ENCODE assay signal across 1 cellular context in genomic region chr11:843818-844692, GRCh38.
A peak's percentile ranks its signal among the peaks of the same experiment; 100 is the strongest.
TF ChIP-seq lines count a peak whose summit lies in the region.

No MANE protein-coding gene starts in this region.

TF ChIP-seq in IMR-90, 13 proteins besides CTCF, POLR2A, EP300 and RAD21 (continued from another document):
- TF ChIP-seq USF2 (IDR thresholded peaks at IDR 0.05; ENCODE audit: low read depth, low read length) = peak; percentile 63; the same call in 1 of the 2 replicates
- peak; percentile 88 for TF ChIP-seq MXI1 (IDR thresholded peaks at IDR 0.05; ENCODE audit: borderline replicate concordance, low read depth, low read length)
- TF ChIP-seq SMC3 (IDR thresholded peaks at IDR 0.05; ENCODE audit: low read depth, low read length) = no peak
